11 cellular contexts compared by ENCODE assay signal in the genomic region with DNA sequence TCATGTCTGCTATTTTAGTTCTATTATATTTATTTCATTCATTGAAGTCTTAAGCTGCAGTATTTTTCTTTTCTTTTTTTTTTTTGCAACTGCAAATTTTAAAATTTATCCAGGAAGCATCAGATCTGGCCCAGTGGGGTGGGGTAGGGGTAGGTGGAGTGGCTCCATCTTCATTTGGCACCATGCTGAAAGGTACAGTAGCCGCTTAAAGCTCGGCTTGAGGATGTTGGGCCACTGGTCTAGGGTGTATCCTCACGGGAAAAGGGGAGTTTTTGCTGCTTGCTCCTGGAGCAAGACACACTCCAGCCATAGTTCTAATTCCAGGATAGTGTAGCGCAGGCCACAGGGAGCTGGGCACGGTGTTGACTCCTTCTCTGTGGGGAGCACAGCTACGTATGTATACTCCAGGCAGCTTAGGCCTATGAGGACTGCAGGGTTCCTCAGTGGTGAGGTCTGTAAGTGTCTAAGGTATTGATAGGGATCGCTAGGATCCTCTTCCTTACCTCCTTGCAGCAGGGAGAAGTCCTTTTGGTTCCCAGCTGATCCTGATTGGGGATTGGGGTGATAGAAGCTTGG. TPM values are rescaled to one million over a fixed set of nuclear protein-coding genes. Genes with fewer than 3 reads are reported as not detected.
DNase-seq lines count a peak whose midpoint lies in the region; ATAC-seq and TF ChIP-seq lines count a peak whose summit lies in the region.
"Had no signal": no experiment of that assay in that cellular context is flagged by ENCODE, and none has a peak within 500 bp of the region (broad histone marks: within the 10 kb centered on the region; RNA-seq: fewer than 3 reads in every experiment).

No MANE protein-coding gene starts in this region.

- H3K4me3 ChIP-seq in GM12875 (ENCODE audit: low read depth, low read length) (peak overlapping the region; percentile 33), Karpas-422 (ENCODE audit: low read length) (peak overlapping the region; percentile 25; the same call in 1 of the 2 replicates), lower lobe of right lung (no peak overlapping the region)
- H3K4me3 ChIP-seq in CD4-positive, alpha-beta memory T cell (ENCODE audit: low read length in 2 of 2), result no peak overlapping the region
- H3K4me3 ChIP-seq: vagina had no signal

- H3K9ac ChIP-seq in Karpas-422 (ENCODE audit: low read length), result peak overlapping the region; percentile 29; the same call in 1 of the 2 replicates

- H4K20me1 ChIP-seq in Karpas-422 (ENCODE audit: insufficient read depth, low read depth, low read length), result no peaks in the 10 kb centered on the region

- ATAC-seq in GM19395 (IDR thresholded peaks at IDR 0.05; ENCODE audit: unreplicated experiment) (peak; percentile 41), lower lobe of right lung (peak in 1 of 2 donors; percentile 17), left colon (no peak)
- ATAC-seq: esophagus mucosa had no signal

- no peak overlapping the region for H3K4me3 Mint-ChIP-seq in CD4-positive, alpha-beta memory T cell

- H3K9me2 ChIP-seq in Karpas-422 (replicated peaks; ENCODE audit: insufficient read depth, low read length), result no peaks in the 10 kb centered on the region

- DNase-seq in Karpas-422, result no peak
- DNase-seq in lower lobe of right lung, result no peak
- no peak for DNase-seq in CD4-positive, alpha-beta memory T cell
- DNase-seq in midbrain (lab: John Stamatoyannopoulos, UW), result no peak
- DNase-seq in erythroblast (lab: John Stamatoyannopoulos, UW), result no peak
- DNase-seq in left colon, result no peak
- DNase-seq: cerebellar nuclear complex had no signal

- H3K36me3 ChIP-seq in Karpas-422 (ENCODE audit: insufficient read depth, low read length), result no peaks in the 10 kb centered on the region
- no peaks in the 10 kb centered on the region for H3K36me3 ChIP-seq in lower lobe of right lung
- H3K36me3 ChIP-seq in CD4-positive, alpha-beta memory T cell (ENCODE audit: insufficient read depth, low read length), result no peaks in the 10 kb centered on the region
- H3K36me3 ChIP-seq: vagina had no signal

- peaks cover 0 to 22% (median 4%) of the 10 kb centered on the region in 8 donors for H3K9me3 Mint-ChIP-seq in CD4-positive, alpha-beta memory T cell

- H3K4me1 ChIP-seq in Karpas-422 (ENCODE audit: low read length) (peaks cover 43% of the 10 kb centered on the region), lower lobe of right lung (peaks cover 23% of the 10 kb centered on the region)
- peaks cover 3% of the 10 kb centered on the region for H3K4me1 ChIP-seq in CD4-positive, alpha-beta memory T cell (ENCODE audit: insufficient read depth, low read length)
- H3K4me1 ChIP-seq: vagina had no signal

- TF ChIP-seq CTCF in GM12875 (IDR thresholded peaks at IDR 0.05; ENCODE audit: borderline replicate concordance, insufficient read depth, low read depth, low read length), result no peak
- TF ChIP-seq CTCF in lower lobe of right lung (IDR thresholded peaks at IDR 0.05), result no peak

- H3K4me1 Mint-ChIP-seq in CD4-positive, alpha-beta memory T cell, result peaks cover 14 to 50% (median 27%) of the 10 kb centered on the region in 4 donors

- peak overlapping the region; percentile 58 for H3K4me2 ChIP-seq in Karpas-422 (ENCODE audit: low read depth, low read length, poor library complexity, severe bottlenecking)

- no peak overlapping the region for H2AFZ ChIP-seq in Karpas-422 (ENCODE audit: low read length)

- POLR2A ChIA-PET in CD4-positive, alpha-beta memory T cell (lab: Charles Lee; ENCODE audit: partially characterized antibody), result no interaction called here

- H3K27ac ChIP-seq in Karpas-422 (ENCODE audit: low read length) (peak overlapping the region; percentile 70), lower lobe of right lung (peak overlapping the region; percentile 24)
- H3K27ac ChIP-seq in CD4-positive, alpha-beta memory T cell (ENCODE audit: low read depth, low read length), result no peak overlapping the region
- H3K27ac ChIP-seq: vagina had no signal

- H3K9me3 ChIP-seq in Karpas-422 (ENCODE audit: low read length) (no peaks in the 10 kb centered on the region), lower lobe of right lung (peaks cover 12% of the 10 kb centered on the region)
- H3K9me3 ChIP-seq in CD4-positive, alpha-beta memory T cell (ENCODE audit: control insufficient read depth in 1 of 2, low read length in 2 of 2), result no peaks in the 10 kb centered on the region
- H3K9me3 ChIP-seq: vagina had no signal

- H3K27me3 ChIP-seq in Karpas-422 (ENCODE audit: low read length), result no peaks in the 10 kb centered on the region
- no peaks in the 10 kb centered on the region for H3K27me3 ChIP-seq in lower lobe of right lung (ENCODE audit: low read depth)
- H3K27me3 ChIP-seq in CD4-positive, alpha-beta memory T cell (ENCODE audit: insufficient read depth, low read length), result no peaks in the 10 kb centered on the region
- H3K27me3 ChIP-seq: vagina had no signal

- H3K36me3 Mint-ChIP-seq in CD4-positive, alpha-beta memory T cell, result peaks cover 5 to 8% of the 10 kb centered on the region in 2 donors

- H3K79me2 ChIP-seq in Karpas-422 (ENCODE audit: low read length), result peaks cover 93% of the 10 kb centered on the region

- H3K27me3 Mint-ChIP-seq in CD4-positive, alpha-beta memory T cell, result no peaks in the 10 kb centered on the region

- intact Hi-C loops in lower lobe of right lung (cut with DNase I), result no loop called here
- intact Hi-C loops in CD4-positive, alpha-beta memory T cell (cut with micrococcal nuclease), result no loop called here
- intact Hi-C loops in left colon (cut with DNase I, micrococcal nuclease), result no loop called here

- CTCF ChIA-PET in CD4-positive, alpha-beta memory T cell (lab: Charles Lee; ENCODE audit: partially characterized antibody), result interaction anchor here (0.8 kb wide), 1 partner anchor 171 kb away, joined by 3 read pairs; no protein-coding TSS in a partner anchor

- no peak overlapping the region for H3K27ac Mint-ChIP-seq in CD4-positive, alpha-beta memory T cell

- TF ChIP-seq POLR2A in erythroblast (IDR thresholded peaks at IDR 0.05; ENCODE audit: low read length), result no peak

RNA-seq across cellular contexts. Expression of gene RCL1, which starts 22.7 kb away (rescaled TPM):
- 24.9 and 31.0 TPM in 2 replicates for total RNA-seq in Karpas-422 (2014; rRNA removed; shearing (Covaris generic); ENCODE audit: low replicate concordance)
- total RNA-seq in lower lobe of right lung (22.9 TPM), left colon (10 to 100 TPM in 1 of 2 donors, 1 to 10 TPM in 1; 9.3 to 10.6 TPM)
- 10 to 100 TPM; 15.2 to 17.8 TPM for total RNA-seq in CD4-positive, alpha-beta memory T cell
- 10 to 100 TPM; 15.5 to 21.1 TPM for polyA plus RNA-seq in CD4-positive, alpha-beta memory T cell

Comparison
In these comparisons a context has a peak if more than half of its experiments do, and no peak if none do; other contexts are left out.
1. H3K4me3 ChIP-seq: peak in GM12875 (single experiment) and Karpas-422 (single experiment); none in lower lobe of right lung (single experiment) and CD4-positive, alpha-beta memory T cell (0 of 2).